ENCODE assay signal across 1 cellular context in the genomic region with DNA sequence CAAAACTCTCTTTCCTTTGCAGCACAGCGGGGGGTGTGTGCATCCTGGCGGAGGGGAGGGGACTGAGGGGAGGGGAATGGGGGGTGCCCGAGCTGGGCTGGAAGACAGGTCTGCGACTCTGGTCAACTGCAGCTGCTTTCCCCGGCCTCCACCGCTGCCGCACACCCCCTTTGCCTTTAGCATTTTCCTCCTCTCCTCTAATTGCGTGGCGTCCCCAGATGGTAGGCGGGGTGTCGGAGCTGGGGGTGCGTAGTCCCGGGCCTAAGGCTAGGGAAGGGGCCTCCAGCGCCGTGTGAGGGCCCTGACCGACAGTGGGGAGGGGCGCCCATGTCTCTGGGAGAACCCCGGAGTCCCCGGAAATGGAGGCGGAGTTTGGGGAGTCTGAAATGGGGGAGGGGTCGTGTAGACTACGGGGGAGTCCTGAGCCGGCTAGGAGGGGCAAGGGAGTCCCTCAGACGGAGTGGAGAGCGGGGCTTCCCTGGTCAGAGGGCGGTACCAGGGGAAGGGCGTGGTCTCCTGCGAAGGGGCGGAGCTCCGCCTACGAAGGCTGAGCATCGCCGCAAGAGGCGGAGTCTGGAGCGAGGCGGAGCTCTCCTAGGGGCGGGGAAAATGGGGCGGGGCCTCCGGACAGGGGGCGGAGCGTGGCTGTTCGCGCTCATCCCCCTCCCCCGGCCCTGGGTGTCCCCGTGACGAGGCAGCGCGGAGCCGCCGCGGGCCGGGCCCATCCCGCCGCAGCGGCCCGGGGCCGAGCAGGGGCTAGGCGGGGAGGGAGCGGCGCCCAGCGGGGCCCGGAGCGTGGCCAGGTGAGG.
TF ChIP-seq lines count a peak whose summit lies in the region.

A gene with protein sequence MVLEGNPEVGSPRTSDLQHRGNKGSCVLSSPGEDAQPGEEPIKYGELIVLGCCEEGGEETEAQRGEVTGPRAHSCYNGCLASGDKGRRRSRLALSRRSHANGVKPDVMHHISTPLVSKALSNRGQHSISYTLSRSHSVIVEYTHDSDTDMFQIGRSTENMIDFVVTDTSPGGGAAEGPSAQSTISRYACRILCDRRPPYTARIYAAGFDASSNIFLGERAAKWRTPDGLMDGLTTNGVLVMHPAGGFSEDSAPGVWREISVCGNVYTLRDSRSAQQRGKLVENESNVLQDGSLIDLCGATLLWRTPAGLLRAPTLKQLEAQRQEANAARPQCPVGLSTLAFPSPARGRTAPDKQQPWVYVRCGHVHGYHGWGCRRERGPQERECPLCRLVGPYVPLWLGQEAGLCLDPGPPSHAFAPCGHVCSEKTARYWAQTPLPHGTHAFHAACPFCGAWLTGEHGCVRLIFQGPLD (plus strand): TSS at position 681 of the 809 bp plus-strand sequence. CDS start 1,224 bp downstream, outside the sequence.

TF ChIP-seq in K562, 482 proteins besides CTCF, POLR2A, EP300 and RAD21 (continued from another document and continues in another):
- TF ChIP-seq TOE1 (IDR thresholded peaks at IDR 0.05; ENCODE audit: borderline replicate concordance) (no peak), TOE1 (CRISPR knock-in tag; IDR thresholded peaks at IDR 0.05; ENCODE audit: borderline replicate concordance, low read depth) (no peak), NCOR1 (IDR thresholded peaks at IDR 0.05) (no peak), ZBTB17 (CRISPR knock-in tag; IDR thresholded peaks at IDR 0.05) (no peak), PCBP2 (IDR thresholded peaks at IDR 0.05; ENCODE audit: low read depth, low read length, poor library complexity, severe bottlenecking) (no peak), MAFF (IDR thresholded peaks at IDR 0.05; ENCODE audit: low read length) (no peak), ZC3H4 (CRISPR knock-in tag; IDR thresholded peaks at IDR 0.05; ENCODE audit: borderline replicate concordance) (no peak), ZNF445 (CRISPR knock-in tag; IDR thresholded peaks at IDR 0.05; ENCODE audit: low read depth) (no peak), ZNF282 (CRISPR knock-in tag; IDR thresholded peaks at IDR 0.05) (no peak), POLR2G (IDR thresholded peaks at IDR 0.05; ENCODE audit: low read depth, low read length) (peak; percentile 75), ZNF778 (CRISPR knock-in tag; IDR thresholded peaks at IDR 0.05) (no peak), BHLHE40 (IDR thresholded peaks at IDR 0.05; ENCODE audit: low read length) (no peak), TBL1XR1 (IDR thresholded peaks at IDR 0.05; ENCODE audit: low read length in 2 of 2) (no peak), SREBF1 (IDR thresholded peaks at IDR 0.05; ENCODE audit: borderline replicate concordance, low read depth, low read length) (no peak), U2AF2 (optimal IDR thresholded peaks at IDR 0.05; ENCODE audit: low read depth, low read length) (no peak)
- TF ChIP-seq, protein P1, sequence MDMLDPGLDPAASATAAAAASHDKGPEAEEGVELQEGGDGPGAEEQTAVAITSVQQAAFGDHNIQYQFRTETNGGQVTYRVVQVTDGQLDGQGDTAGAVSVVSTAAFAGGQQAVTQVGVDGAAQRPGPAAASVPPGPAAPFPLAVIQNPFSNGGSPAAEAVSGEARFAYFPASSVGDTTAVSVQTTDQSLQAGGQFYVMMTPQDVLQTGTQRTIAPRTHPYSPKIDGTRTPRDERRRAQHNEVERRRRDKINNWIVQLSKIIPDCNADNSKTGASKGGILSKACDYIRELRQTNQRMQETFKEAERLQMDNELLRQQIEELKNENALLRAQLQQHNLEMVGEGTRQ (CRISPR knock-in tag; IDR thresholded peaks at IDR 0.05) = no peak
- TF ChIP-seq, protein P2, sequence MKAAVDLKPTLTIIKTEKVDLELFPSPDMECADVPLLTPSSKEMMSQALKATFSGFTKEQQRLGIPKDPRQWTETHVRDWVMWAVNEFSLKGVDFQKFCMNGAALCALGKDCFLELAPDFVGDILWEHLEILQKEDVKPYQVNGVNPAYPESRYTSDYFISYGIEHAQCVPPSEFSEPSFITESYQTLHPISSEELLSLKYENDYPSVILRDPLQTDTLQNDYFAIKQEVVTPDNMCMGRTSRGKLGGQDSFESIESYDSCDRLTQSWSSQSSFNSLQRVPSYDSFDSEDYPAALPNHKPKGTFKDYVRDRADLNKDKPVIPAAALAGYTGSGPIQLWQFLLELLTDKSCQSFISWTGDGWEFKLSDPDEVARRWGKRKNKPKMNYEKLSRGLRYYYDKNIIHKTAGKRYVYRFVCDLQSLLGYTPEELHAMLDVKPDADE (conservative IDR thresholded peaks at IDR 0.05; ENCODE audit: control insufficient read depth, low read depth, low read length) = no peak; the same call in 1 of the 2 replicates
- TF ChIP-seq, protein P3, sequence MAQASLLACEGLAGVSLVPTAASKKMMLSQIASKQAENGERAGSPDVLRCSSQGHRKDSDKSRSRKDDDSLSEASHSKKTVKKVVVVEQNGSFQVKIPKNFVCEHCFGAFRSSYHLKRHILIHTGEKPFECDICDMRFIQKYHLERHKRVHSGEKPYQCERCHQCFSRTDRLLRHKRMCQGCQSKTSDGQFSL (CRISPR knock-in tag; IDR thresholded peaks at IDR 0.05) = no peak
- TF ChIP-seq, protein P3 (tag; IDR thresholded peaks at IDR 0.05) = peak in 1 of 2 experiments; percentile 70; a peak in 1 of 4 replicates
- TF ChIP-seq, protein P4, sequence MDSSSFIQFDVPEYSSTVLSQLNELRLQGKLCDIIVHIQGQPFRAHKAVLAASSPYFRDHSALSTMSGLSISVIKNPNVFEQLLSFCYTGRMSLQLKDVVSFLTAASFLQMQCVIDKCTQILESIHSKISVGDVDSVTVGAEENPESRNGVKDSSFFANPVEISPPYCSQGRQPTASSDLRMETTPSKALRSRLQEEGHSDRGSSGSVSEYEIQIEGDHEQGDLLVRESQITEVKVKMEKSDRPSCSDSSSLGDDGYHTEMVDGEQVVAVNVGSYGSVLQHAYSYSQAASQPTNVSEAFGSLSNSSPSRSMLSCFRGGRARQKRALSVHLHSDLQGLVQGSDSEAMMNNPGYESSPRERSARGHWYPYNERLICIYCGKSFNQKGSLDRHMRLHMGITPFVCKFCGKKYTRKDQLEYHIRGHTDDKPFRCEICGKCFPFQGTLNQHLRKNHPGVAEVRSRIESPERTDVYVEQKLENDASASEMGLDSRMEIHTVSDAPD (CRISPR knock-in tag; IDR thresholded peaks at IDR 0.05) = no peak
- TF ChIP-seq, protein P5, sequence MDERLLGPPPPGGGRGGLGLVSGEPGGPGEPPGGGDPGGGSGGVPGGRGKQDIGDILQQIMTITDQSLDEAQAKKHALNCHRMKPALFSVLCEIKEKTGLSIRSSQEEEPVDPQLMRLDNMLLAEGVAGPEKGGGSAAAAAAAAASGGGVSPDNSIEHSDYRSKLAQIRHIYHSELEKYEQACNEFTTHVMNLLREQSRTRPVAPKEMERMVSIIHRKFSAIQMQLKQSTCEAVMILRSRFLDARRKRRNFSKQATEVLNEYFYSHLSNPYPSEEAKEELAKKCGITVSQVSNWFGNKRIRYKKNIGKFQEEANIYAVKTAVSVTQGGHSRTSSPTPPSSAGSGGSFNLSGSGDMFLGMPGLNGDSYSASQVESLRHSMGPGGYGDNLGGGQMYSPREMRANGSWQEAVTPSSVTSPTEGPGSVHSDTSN (CRISPR knock-in tag; IDR thresholded peaks at IDR 0.05; ENCODE audit: low read depth) = no peak
- TF ChIP-seq, protein P5 (tag; conservative IDR thresholded peaks at IDR 0.05; ENCODE audit: low read depth) = no peak
- TF ChIP-seq, protein P6, sequence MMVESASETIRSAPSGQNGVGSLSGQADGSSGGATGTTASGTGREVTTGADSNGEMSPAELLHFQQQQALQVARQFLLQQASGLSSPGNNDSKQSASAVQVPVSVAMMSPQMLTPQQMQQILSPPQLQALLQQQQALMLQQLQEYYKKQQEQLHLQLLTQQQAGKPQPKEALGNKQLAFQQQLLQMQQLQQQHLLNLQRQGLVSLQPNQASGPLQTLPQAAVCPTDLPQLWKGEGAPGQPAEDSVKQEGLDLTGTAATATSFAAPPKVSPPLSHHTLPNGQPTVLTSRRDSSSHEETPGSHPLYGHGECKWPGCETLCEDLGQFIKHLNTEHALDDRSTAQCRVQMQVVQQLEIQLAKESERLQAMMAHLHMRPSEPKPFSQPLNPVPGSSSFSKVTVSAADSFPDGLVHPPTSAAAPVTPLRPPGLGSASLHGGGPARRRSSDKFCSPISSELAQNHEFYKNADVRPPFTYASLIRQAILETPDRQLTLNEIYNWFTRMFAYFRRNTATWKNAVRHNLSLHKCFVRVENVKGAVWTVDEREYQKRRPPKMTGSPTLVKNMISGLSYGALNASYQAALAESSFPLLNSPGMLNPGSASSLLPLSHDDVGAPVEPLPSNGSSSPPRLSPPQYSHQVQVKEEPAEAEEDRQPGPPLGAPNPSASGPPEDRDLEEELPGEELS (CRISPR knock-in tag; IDR thresholded peaks at IDR 0.05; ENCODE audit: borderline replicate concordance) = no peak
- TF ChIP-seq, protein P7, sequence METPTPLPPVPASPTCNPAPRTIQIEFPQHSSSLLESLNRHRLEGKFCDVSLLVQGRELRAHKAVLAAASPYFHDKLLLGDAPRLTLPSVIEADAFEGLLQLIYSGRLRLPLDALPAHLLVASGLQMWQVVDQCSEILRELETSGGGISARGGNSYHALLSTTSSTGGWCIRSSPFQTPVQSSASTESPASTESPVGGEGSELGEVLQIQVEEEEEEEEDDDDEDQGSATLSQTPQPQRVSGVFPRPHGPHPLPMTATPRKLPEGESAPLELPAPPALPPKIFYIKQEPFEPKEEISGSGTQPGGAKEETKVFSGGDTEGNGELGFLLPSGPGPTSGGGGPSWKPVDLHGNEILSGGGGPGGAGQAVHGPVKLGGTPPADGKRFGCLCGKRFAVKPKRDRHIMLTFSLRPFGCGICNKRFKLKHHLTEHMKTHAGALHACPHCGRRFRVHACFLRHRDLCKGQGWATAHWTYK (CRISPR knock-in tag; IDR thresholded peaks at IDR 0.05) = peak; percentile 37; the same call in 1 of the 2 replicates
- TF ChIP-seq, protein P8, sequence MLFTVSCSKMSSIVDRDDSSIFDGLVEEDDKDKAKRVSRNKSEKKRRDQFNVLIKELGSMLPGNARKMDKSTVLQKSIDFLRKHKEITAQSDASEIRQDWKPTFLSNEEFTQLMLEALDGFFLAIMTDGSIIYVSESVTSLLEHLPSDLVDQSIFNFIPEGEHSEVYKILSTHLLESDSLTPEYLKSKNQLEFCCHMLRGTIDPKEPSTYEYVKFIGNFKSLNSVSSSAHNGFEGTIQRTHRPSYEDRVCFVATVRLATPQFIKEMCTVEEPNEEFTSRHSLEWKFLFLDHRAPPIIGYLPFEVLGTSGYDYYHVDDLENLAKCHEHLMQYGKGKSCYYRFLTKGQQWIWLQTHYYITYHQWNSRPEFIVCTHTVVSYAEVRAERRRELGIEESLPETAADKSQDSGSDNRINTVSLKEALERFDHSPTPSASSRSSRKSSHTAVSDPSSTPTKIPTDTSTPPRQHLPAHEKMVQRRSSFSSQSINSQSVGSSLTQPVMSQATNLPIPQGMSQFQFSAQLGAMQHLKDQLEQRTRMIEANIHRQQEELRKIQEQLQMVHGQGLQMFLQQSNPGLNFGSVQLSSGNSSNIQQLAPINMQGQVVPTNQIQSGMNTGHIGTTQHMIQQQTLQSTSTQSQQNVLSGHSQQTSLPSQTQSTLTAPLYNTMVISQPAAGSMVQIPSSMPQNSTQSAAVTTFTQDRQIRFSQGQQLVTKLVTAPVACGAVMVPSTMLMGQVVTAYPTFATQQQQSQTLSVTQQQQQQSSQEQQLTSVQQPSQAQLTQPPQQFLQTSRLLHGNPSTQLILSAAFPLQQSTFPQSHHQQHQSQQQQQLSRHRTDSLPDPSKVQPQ (CRISPR knock-in tag; IDR thresholded peaks at IDR 0.05; ENCODE audit: borderline replicate concordance) = no peak
